Comparison of ENCODE assay signal across 10 cellular contexts in the genomic region with DNA sequence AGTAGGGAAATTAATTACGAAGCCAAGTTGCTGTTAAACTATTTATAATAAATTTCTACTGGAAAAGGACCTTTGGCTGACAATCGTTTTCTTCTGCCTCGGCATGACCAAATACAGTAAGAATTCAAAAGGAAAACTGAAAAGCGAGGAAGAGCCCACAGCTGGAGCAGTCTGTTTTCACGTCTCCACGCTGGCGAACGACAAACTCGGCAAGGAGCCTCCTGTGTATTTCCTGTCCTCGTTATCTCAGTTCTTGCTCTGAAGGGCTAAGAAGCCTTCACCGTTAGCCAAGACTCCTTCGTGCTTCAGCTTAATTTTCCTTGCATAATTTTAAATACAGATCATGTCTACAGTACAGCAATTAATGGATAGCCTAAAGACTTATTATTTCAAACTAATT.
DNase-seq lines count a peak whose midpoint lies in the region; ATAC-seq and TF ChIP-seq lines count a peak whose summit lies in the region.
"Had no signal": no experiment of that assay in that cellular context is flagged by ENCODE, and none has a peak within 500 bp of the region (broad histone marks: within the 10 kb centered on the region; RNA-seq: fewer than 3 reads in every experiment).

No MANE protein-coding gene starts in this region.

- ATAC-seq in WTC11 (peak; percentile 50), heart left ventricle (peak; percentile 73 to 89 (median 84)), GM18909 (IDR thresholded peaks at IDR 0.05; ENCODE audit: poor library complexity, unreplicated experiment) (no peak), GM21528 (IDR thresholded peaks at IDR 0.05; ENCODE audit: low FRiP score, unreplicated experiment) (no peak)

- intact Hi-C loops in heart left ventricle (cut with DNase I), result loop anchor here (1.0 to 10.0 kb wide), 20 partner anchors 52 to 540 kb away; a partner anchor contains a TSS

- H3K36me3 ChIP-seq in heart left ventricle (no peaks in the 10 kb centered on the region), osteoblast (ENCODE audit: insufficient read depth, low read length) (no peaks in the 10 kb centered on the region)

- H4K20me1 ChIP-seq in osteoblast (ENCODE audit: insufficient read depth, low read length), result no peaks in the 10 kb centered on the region

- H3K4me3 ChIP-seq in AG09309 (ENCODE audit: control insufficient read depth, low read depth, low read length), result peak overlapping the region; percentile 3; the same call in 1 of the 2 replicates
- peak overlapping the region in 9 of 12 donors; percentile 6 to 39 (median 21) for H3K4me3 ChIP-seq in heart left ventricle
- H3K4me3 ChIP-seq in osteoblast (ENCODE audit: insufficient read depth, low read length), result peak overlapping the region; percentile 46

- CTCF ChIA-PET in WTC11 (lab: Charles Lee), result interaction anchor here (0.7 to 2.4 kb wide), 13 partner anchors 12 to 539 kb away, joined by 3 to 37 read pairs (median 6); no protein-coding TSS in a partner anchor

- WGBS in heart left ventricle, 4 donors, result 34 to 54% (median 42%) methylated on average over 12 of the region's 12 CpGs

- peaks cover 6% of the 10 kb centered on the region for H3K36me3 Mint-ChIP-seq in WTC11
- H3K36me3 Mint-ChIP-seq: CD4-positive, CD25-positive, alpha-beta regulatory T cell had no signal

- peak overlapping the region; percentile 73 for H3K4me2 ChIP-seq in osteoblast (ENCODE audit: insufficient read depth, low read length)

- H2AFZ ChIP-seq in osteoblast (ENCODE audit: low read length), result peak overlapping the region; percentile 20

- no peaks in the 10 kb centered on the region for H3K79me2 ChIP-seq in osteoblast (ENCODE audit: insufficient read depth, low read length)

- POLR2A ChIA-PET in WTC11 (lab: Charles Lee), result no interaction called here

- peaks cover 7% of the 10 kb centered on the region for H3K9me3 Mint-ChIP-seq in WTC11
- H3K9me3 Mint-ChIP-seq: CD4-positive, CD25-positive, alpha-beta regulatory T cell; T-helper 1 cell treated with Interleukin-12 subunit alpha and Interleukin-12 subunit beta and Interleukin-4 antibody, amounts not matched to agents 30 μg/mL and 1 μg/mL, for 36 hours had no signal

- no peak for TF ChIP-seq POLR2A in heart left ventricle (IDR thresholded peaks at IDR 0.05)

- H3K9me3 ChIP-seq in heart left ventricle (no peaks in the 10 kb centered on the region), osteoblast (ENCODE audit: low read depth, low read length) (no peaks in the 10 kb centered on the region)

- H3K4me3 Mint-ChIP-seq in WTC11, result no peak overlapping the region
- H3K4me3 Mint-ChIP-seq: CD4-positive, CD25-positive, alpha-beta regulatory T cell; T-helper 1 cell treated with Interleukin-12 subunit alpha and Interleukin-12 subunit beta and Interleukin-4 antibody, amounts not matched to agents 30 μg/mL and 1 μg/mL, for 36 hours had no signal

- no peaks in the 10 kb centered on the region; the same call in 1 of the 2 replicates for H3K4me1 Mint-ChIP-seq in WTC11
- H3K4me1 Mint-ChIP-seq: CD4-positive, CD25-positive, alpha-beta regulatory T cell had no signal

- H3K4me1 ChIP-seq in heart left ventricle (peaks cover 0 to 25% (median 15%) of the 10 kb centered on the region in 12 donors), osteoblast (ENCODE audit: insufficient read depth, low read length) (peaks cover 34% of the 10 kb centered on the region)

- H3K27ac ChIP-seq in heart left ventricle, result peak overlapping the region; percentile 34 to 81 (median 70)
- peak overlapping the region; percentile 42 for H3K27ac ChIP-seq in osteoblast (ENCODE audit: low read depth, low read length)

- H3K27me3 ChIP-seq in heart left ventricle, result no peaks in the 10 kb centered on the region
- H3K27me3 ChIP-seq in osteoblast (ENCODE audit: insufficient read depth, low read length), result no peaks in the 10 kb centered on the region

- DNase-seq in AG09309 (ENCODE audit: low read depth), result peak; percentile 24
- peak; percentile 13 for DNase-seq in WTC11 (ENCODE audit: low spot score)
- DNase-seq in heart left ventricle, result peak; percentile 69 to 80 (median 73)
- no peak for DNase-seq in osteoblast (ENCODE audit: insufficient read length, low spot score, missing footprints)
- DNase-seq in activated naive CD4-positive, alpha-beta T cell (lab: John Stamatoyannopoulos, UW), result no peak
- no peak for DNase-seq in NK-92 (lab: John Stamatoyannopoulos, UW; ENCODE audit: unreplicated experiment)
- DNase-seq: CD4-positive, CD25-positive, alpha-beta regulatory T cell had no signal

- TF ChIP-seq CTCF in AG09309 (IDR thresholded peaks at IDR 0.05; ENCODE audit: control insufficient read depth, insufficient read depth, low read depth, low read length, missing control alignments) (no peak), WTC11 (IDR thresholded peaks at IDR 0.05) (no peak), heart left ventricle (IDR thresholded peaks at IDR 0.05) (no peak), osteoblast (IDR thresholded peaks at IDR 0.05; ENCODE audit: extremely low read depth, low read depth, low read length) (no peak)

- no peaks in the 10 kb centered on the region for H3K27me3 Mint-ChIP-seq in WTC11 (ENCODE audit: low read depth)
- H3K27me3 Mint-ChIP-seq: CD4-positive, CD25-positive, alpha-beta regulatory T cell had no signal

- H3K27ac Mint-ChIP-seq in WTC11, result peak overlapping the region; percentile 58; the same call in 1 of the 2 replicates
- H3K27ac Mint-ChIP-seq: CD4-positive, CD25-positive, alpha-beta regulatory T cell; T-helper 1 cell treated with Interleukin-12 subunit alpha and Interleukin-12 subunit beta and Interleukin-4 antibody, amounts not matched to agents 30 μg/mL and 1 μg/mL, for 36 hours had no signal

TF ChIP-seq in WTC11, 78 proteins besides CTCF, POLR2A, EP300 and RAD21 (continues in another document):
- no peak for TF ChIP-seq MXD4 (CRISPR knock-in tag; IDR thresholded peaks at IDR 0.05; ENCODE audit: borderline replicate concordance)
- TF ChIP-seq GTF2I (CRISPR knock-in tag; conservative IDR thresholded peaks at IDR 0.05), result no peak
- TF ChIP-seq RORB (CRISPR knock-in tag; IDR thresholded peaks at IDR 0.05), result no peak
- no peak for TF ChIP-seq ESRRA (CRISPR knock-in tag; IDR thresholded peaks at IDR 0.05; ENCODE audit: borderline replicate concordance)
- TF ChIP-seq, protein P1, sequence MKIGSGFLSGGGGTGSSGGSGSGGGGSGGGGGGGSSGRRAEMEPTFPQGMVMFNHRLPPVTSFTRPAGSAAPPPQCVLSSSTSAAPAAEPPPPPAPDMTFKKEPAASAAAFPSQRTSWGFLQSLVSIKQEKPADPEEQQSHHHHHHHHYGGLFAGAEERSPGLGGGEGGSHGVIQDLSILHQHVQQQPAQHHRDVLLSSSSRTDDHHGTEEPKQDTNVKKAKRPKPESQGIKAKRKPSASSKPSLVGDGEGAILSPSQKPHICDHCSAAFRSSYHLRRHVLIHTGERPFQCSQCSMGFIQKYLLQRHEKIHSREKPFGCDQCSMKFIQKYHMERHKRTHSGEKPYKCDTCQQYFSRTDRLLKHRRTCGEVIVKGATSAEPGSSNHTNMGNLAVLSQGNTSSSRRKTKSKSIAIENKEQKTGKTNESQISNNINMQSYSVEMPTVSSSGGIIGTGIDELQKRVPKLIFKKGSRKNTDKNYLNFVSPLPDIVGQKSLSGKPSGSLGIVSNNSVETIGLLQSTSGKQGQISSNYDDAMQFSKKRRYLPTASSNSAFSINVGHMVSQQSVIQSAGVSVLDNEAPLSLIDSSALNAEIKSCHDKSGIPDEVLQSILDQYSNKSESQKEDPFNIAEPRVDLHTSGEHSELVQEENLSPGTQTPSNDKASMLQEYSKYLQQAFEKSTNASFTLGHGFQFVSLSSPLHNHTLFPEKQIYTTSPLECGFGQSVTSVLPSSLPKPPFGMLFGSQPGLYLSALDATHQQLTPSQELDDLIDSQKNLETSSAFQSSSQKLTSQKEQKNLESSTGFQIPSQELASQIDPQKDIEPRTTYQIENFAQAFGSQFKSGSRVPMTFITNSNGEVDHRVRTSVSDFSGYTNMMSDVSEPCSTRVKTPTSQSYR (CRISPR knock-in tag; IDR thresholded peaks at IDR 0.05), result no peak
- TF ChIP-seq, protein P2, sequence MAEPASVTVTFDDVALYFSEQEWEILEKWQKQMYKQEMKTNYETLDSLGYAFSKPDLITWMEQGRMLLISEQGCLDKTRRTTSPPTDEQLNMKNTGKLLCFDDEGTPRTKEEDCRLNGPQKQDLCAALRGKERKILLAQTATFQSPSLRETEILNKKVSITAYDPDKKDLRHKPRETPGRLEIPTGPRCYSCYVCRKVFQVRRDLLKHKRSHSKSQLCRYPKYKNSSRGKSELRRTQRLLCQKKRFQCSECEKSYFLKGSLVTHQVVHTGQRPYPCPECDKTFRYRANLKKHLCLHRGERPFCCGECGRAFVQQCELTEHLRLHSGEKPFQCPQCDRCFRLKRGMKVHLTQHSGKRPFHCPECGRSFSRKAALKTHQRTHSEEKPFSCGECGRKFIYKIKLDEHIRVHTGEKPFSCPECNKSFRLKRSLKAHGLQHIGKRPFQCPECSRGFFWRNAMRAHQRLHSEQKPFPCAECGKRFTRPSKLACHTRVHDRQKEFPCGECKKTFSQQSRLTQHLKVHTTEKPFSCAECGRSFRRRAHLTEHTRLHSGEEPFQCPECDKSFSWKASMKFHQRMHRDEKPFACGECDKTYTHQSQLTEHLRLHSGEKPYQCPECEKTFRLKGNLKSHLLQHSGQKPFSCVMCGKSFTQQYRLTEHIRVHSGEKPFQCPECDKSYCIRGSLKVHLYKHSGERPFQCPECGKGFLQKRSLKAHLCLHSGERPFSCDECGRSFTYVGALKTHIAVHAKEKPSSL (CRISPR knock-in tag; conservative IDR thresholded peaks at IDR 0.05), result no peak
- no peak for TF ChIP-seq NR2C2 (CRISPR knock-in tag; IDR thresholded peaks at IDR 0.05)
- TF ChIP-seq, protein P3, sequence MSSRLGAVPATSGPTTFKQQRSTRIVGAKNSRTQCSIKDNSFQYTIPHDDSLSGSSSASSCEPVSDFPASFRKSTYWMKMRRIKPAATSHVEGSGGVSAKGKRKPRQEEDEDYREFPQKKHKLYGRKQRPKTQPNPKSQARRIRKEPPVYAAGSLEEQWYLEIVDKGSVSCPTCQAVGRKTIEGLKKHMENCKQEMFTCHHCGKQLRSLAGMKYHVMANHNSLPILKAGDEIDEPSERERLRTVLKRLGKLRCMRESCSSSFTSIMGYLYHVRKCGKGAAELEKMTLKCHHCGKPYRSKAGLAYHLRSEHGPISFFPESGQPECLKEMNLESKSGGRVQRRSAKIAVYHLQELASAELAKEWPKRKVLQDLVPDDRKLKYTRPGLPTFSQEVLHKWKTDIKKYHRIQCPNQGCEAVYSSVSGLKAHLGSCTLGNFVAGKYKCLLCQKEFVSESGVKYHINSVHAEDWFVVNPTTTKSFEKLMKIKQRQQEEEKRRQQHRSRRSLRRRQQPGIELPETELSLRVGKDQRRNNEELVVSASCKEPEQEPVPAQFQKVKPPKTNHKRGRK (CRISPR knock-in tag; IDR thresholded peaks at IDR 0.05; ENCODE audit: borderline replicate concordance), result no peak
- no peak for TF ChIP-seq FOXP1 (CRISPR knock-in tag; IDR thresholded peaks at IDR 0.05; ENCODE audit: borderline replicate concordance)
- TF ChIP-seq SOX15 (CRISPR knock-in tag; IDR thresholded peaks at IDR 0.05), result no peak

Comparison
In these comparisons a context has a peak if more than half of its experiments do, and no peak if none do; other contexts are left out.
1. DNase-seq: peak in AG09309 (single experiment), WTC11 (single experiment) and heart left ventricle (5 of 5); none in osteoblast (single experiment), activated naive CD4-positive, alpha-beta T cell (0 of 4) and NK-92 (single experiment).
2. ATAC-seq: peak in WTC11 (single experiment) and heart left ventricle (4 of 4); none in GM18909 (single experiment) and GM21528 (single experiment).
3. Peak in every context shown above with its lines, with median percentiles within 50 percentile points of each other: H3K4me3 ChIP-seq.